ENCODE assay signal across 15 cellular contexts in the genomic region with DNA sequence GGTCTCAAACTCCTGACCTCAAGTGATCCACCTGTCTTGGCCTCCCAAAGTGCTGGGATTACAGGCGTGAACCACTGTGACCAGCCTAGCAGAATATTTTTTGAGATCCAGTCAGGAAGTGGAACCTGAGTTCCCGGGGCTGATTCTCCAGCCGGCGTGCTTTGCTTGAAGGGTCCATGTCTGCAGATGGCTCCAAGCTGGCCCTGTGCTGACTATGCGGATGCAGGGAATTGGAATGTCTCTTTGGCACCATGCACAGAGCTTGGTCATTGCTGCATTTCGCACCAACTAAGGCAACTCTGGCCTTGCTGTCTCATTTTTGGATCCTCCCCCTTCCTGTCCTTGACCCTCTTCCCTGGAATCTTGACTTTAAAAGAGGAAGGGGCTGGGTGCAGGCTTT. TPM values are rescaled to one million over a fixed set of nuclear protein-coding genes. Genes with fewer than 3 reads are reported as not detected.
DNase-seq lines count a peak whose midpoint lies in the region; ATAC-seq, FAIRE-seq and TF ChIP-seq lines count a peak whose summit lies in the region.
"Had no signal": no experiment of that assay in that cellular context is flagged by ENCODE, and none has a peak within 500 bp of the region (broad histone marks: within the 10 kb centered on the region; RNA-seq: fewer than 3 reads in every experiment).

No MANE protein-coding gene starts in this region.

- 14 to 18% (median 18%) methylated on average over 6 of the region's 6 CpGs for WGBS in ovary, 3 donors

- no peak for TF ChIP-seq CTCF in fibroblast of mammary gland (conservative IDR thresholded peaks at IDR 0.05; ENCODE audit: control insufficient read depth, insufficient read depth, low read depth, low read length)
- no peak for TF ChIP-seq CTCF in ovary (IDR thresholded peaks at IDR 0.05)
- TF ChIP-seq CTCF in GM13976 (IDR thresholded peaks at IDR 0.05; ENCODE audit: borderline replicate concordance, control extremely low read depth, extremely low read depth, insufficient read depth, missing control alignments): no peak

- DNase-seq in Right ventricle myocardium inferior (ENCODE audit: missing footprints) (peak; percentile 65), cardiac septum (ENCODE audit: low spot score) (no peak), fibroblast of mammary gland (ENCODE audit: low read depth) (peak; percentile 74), ovary (peak; percentile 66 to 80 (median 74)), urothelium cell line (ENCODE audit: low spot score) (no peak), GM13976 (ENCODE audit: low spot score) (no peak)
- no peak for DNase-seq in stimulated activated CD4-positive, alpha-beta T cell treated with anti-CD3 and anti-CD28 coated beads, Interleukin-4, amount 100 ng/mL, for 1 hour
- DNase-seq: activated CD8-positive, alpha-beta memory T cell treated with anti-CD3 and anti-CD28 coated beads for 24 hours; Calu3 had no signal

- no peak for FAIRE-seq in urothelium cell line (lab: Jason Lieb, UNC)
- FAIRE-seq: A204.1, HTR-8/SVneo had no signal

- ATAC-seq in Right ventricle myocardium inferior (no peak), GM21447 (IDR thresholded peaks at IDR 0.05; ENCODE audit: unreplicated experiment) (no peak)

- H3K4me1 ChIP-seq in ovary (ENCODE audit: insufficient read depth): peaks cover 33% of the 10 kb centered on the region

- no peaks in the 10 kb centered on the region for H3K27me3 ChIP-seq in ovary

- no peaks in the 10 kb centered on the region for H3K9me3 ChIP-seq in ovary

- intact Hi-C loops in Right ventricle myocardium inferior (cut with DNase I) (no loop called here), cardiac septum (cut with DNase I) (loop anchor here (5.0 kb wide), 1 partner anchor 35 kb away; no protein-coding TSS in a partner anchor), ovary (cut with DNase I) (no loop called here)

- H3K4me3 ChIP-seq in fibroblast of mammary gland (ENCODE audit: control insufficient read depth, low read depth, low read length) (no peak overlapping the region), ovary (no peak overlapping the region)
- H3K4me3 ChIP-seq: SK-N-MC had no signal

- in situ Hi-C loops in GM13976 (cut with MboI; ENCODE audit: low sequenced_read_pairs, unreplicated experiment): no loop called here

- no peak for TF ChIP-seq EP300 in ovary (IDR thresholded peaks at IDR 0.05)

- H3K36me3 ChIP-seq in ovary: no peaks in the 10 kb centered on the region

- TF ChIP-seq POLR2A in ovary (IDR thresholded peaks at IDR 0.05): no peak

- H3K27ac ChIP-seq in ovary: peak overlapping the region; percentile 95
- H3K27ac ChIP-seq: epithelial cell of prostate, parathyroid adenoma, SK-N-MC had no signal

RNA-seq across cellular contexts. Expression of a gene that starts 28.1 kb away (rescaled TPM):
- total RNA-seq in Right ventricle myocardium inferior (59.9 TPM), cardiac septum (59.8 TPM), ovary (10 to 100 TPM in 5 of 7 donors, 1 to 10 TPM in 2; 7.6 to 23.0 (median 19.6) TPM)
- 10 to 100 TPM in 1 of 2 donors, 1 to 10 TPM in 1; 3.6 to 18.3 TPM for polyA plus RNA-seq in ovary

Comparison
In these comparisons a context has a peak if more than half of its experiments do, and no peak if none do; other contexts are left out.
1. DNase-seq: peak in Right ventricle myocardium inferior (single experiment), fibroblast of mammary gland (single experiment) and ovary (5 of 5); none in cardiac septum (single experiment), urothelium cell line (single experiment), GM13976 (single experiment) and stimulated activated CD4-positive, alpha-beta T cell treated with anti-CD3 and anti-CD28 coated beads, Interleukin-4, amount 100 ng/mL, for 1 hour (single experiment).